Comparison of ENCODE assay signal across 8 cellular contexts in genomic region chrX:100928660-100929613, GRCh38. TPM values are rescaled to one million over a fixed set of nuclear protein-coding genes. Genes with fewer than 3 reads are reported as not detected.
DNase-seq lines count a peak whose midpoint lies in the region; ATAC-seq, FAIRE-seq and TF ChIP-seq lines count a peak whose summit lies in the region.

XKRX (minus strand) TSS chrX:100928917; CDS start chrX:100928304, 613 bp downstream.

- H3K27me3 Mint-ChIP-seq in activated T-helper 2 cell treated with anti-CD3 and anti-CD28 coated beads, Interferon-gamma antibody, Interleukin-2, Interleukin-4, amounts not matched to agents 10 μg/mL and 5 μg/mL and 100 μg/mL, durations not matched to agents 14 hours and 24 hours and 36 hours (ENCODE audit: low read depth) = peaks cover 1% of the 10 kb centered on the region

- in situ Hi-C loops in GM13976 (cut with MboI; ENCODE audit: low sequenced_read_pairs, unreplicated experiment) = no loop called here

- FAIRE-seq in HTR-8/SVneo (lab: Jason Lieb, UNC) = no peak

- H3K4me3 Mint-ChIP-seq in activated T-helper 2 cell treated with anti-CD3 and anti-CD28 coated beads, Interferon-gamma antibody, Interleukin-2, Interleukin-4, amounts not matched to agents 10 μg/mL and 5 μg/mL and 100 μg/mL, durations not matched to agents 14 hours and 24 hours and 36 hours (ENCODE audit: low read depth) = peak within 1 kb of the TSS; percentile 79

- ATAC-seq in HG02678 (IDR thresholded peaks at IDR 0.05; ENCODE audit: unreplicated experiment) (peak; percentile 72), heart right ventricle (peak in 2 of 8 donors; percentile 24 to 51)

- H3K36me3 ChIP-seq in heart right ventricle = no peaks in the 10 kb centered on the region

- no peak within 1 kb of the TSS for H3K27ac ChIP-seq in heart right ventricle

- H3K27me3 ChIP-seq in heart right ventricle = peaks cover 0 to 56% (median 0%) of the 10 kb centered on the region in 7 donors

- intact Hi-C loops in activated T-helper 2 cell treated with anti-CD3 and anti-CD28 coated beads, Interferon-gamma antibody, Interleukin-2, Interleukin-4, amounts not matched to agents 10 μg/mL and 5 μg/mL and 100 μg/mL, durations not matched to agents 14 hours and 24 hours and 36 hours (cut with micrococcal nuclease) = loop anchor here (2.0 to 10.0 kb wide), 3 partner anchors 66 to 126 kb away; partner anchors contain the start of genes CSTF2 and TRMT2B
- intact Hi-C loops in heart right ventricle (cut with DNase I) = no loop called here

- H3K4me3 ChIP-seq in heart right ventricle (peak within 1 kb of the TSS in 7 of 10 donors; percentile 10 to 47 (median 41)), retinal pigment epithelial cell (ENCODE audit: low read length) (peak within 1 kb of the TSS; percentile 46)

- H3K9me3 ChIP-seq in heart right ventricle = peaks cover 0 to 5% (median 0%) of the 10 kb centered on the region in 11 donors

- 2% methylated on average over 42 to 51 of the region's 51 CpGs for WGBS in heart right ventricle, 2 donors

- DNase-seq in GM13976 (ENCODE audit: low spot score) (peak; percentile 49), NCI-H526 (lab: John Stamatoyannopoulos, UW) (peak; percentile 59 to 79), heart right ventricle (peak; percentile 4 to 28), retinal pigment epithelial cell (ENCODE audit: low read depth) (no peak), amniotic stem cell (lab: John Stamatoyannopoulos, UW) (no peak), HTR-8/SVneo (ENCODE audit: insufficient read length, low spot score) (no peak)
- DNase-seq in activated T-helper 2 cell treated with anti-CD3 and anti-CD28 coated beads, Interferon-gamma antibody, Interleukin-2, Interleukin-4, amounts not matched to agents 10 μg/mL and 5 μg/mL and 100 μg/mL, durations not matched to agents 14 hours and 24 hours and 36 hours (ENCODE audit: low spot score) = peak; percentile 8

- no peak within 1 kb of the TSS for H3K27ac Mint-ChIP-seq in activated T-helper 2 cell treated with anti-CD3 and anti-CD28 coated beads, Interferon-gamma antibody, Interleukin-2, Interleukin-4, amounts not matched to agents 10 μg/mL and 5 μg/mL and 100 μg/mL, durations not matched to agents 14 hours and 24 hours and 36 hours

- peaks cover 7% of the 10 kb centered on the region for H3K9me3 Mint-ChIP-seq in activated T-helper 2 cell treated with anti-CD3 and anti-CD28 coated beads, Interferon-gamma antibody, Interleukin-2, Interleukin-4, amounts not matched to agents 10 μg/mL and 5 μg/mL and 100 μg/mL, durations not matched to agents 14 hours and 24 hours and 36 hours

- peaks cover 0 to 5% (median 0%) of the 10 kb centered on the region in 9 donors for H3K4me1 ChIP-seq in heart right ventricle

- H3K4me1 Mint-ChIP-seq in activated T-helper 2 cell treated with anti-CD3 and anti-CD28 coated beads, Interferon-gamma antibody, Interleukin-2, Interleukin-4, amounts not matched to agents 10 μg/mL and 5 μg/mL and 100 μg/mL, durations not matched to agents 14 hours and 24 hours and 36 hours (ENCODE audit: low read depth) = peaks cover 18% of the 10 kb centered on the region

- TF ChIP-seq CTCF in GM13976 (IDR thresholded peaks at IDR 0.05; ENCODE audit: borderline replicate concordance, control extremely low read depth, extremely low read depth, insufficient read depth, missing control alignments) = no peak
- no peak for TF ChIP-seq CTCF in heart right ventricle (IDR thresholded peaks at IDR 0.05)
- TF ChIP-seq CTCF in retinal pigment epithelial cell (conservative IDR thresholded peaks at IDR 0.05; ENCODE audit: low read depth, low read length) = no peak

- H3K36me3 Mint-ChIP-seq in activated T-helper 2 cell treated with anti-CD3 and anti-CD28 coated beads, Interferon-gamma antibody, Interleukin-2, Interleukin-4, amounts not matched to agents 10 μg/mL and 5 μg/mL and 100 μg/mL, durations not matched to agents 14 hours and 24 hours and 36 hours (ENCODE audit: low read depth) = peaks cover 5% of the 10 kb centered on the region

RNA-seq across cellular contexts. Expression of gene XKRX, which starts in this region (rescaled TPM):
- total RNA-seq in activated T-helper 2 cell treated with anti-CD3 and anti-CD28 coated beads, Interferon-gamma antibody, Interleukin-2, Interleukin-4, amounts not matched to agents 10 μg/mL and 5 μg/mL and 100 μg/mL, durations not matched to agents 14 hours and 24 hours and 36 hours = 0.23 and 0.25 TPM in 2 replicates
- not detected for total RNA-seq in heart right ventricle
- under 1 TPM in 1 of 2 donors, not detected in 1; 0.03 TPM for polyA plus RNA-seq in heart right ventricle

Comparison
In these comparisons a context has a peak if more than half of its experiments do, and no peak if none do; other contexts are left out.
1. Peak in DNase-seq in activated T-helper 2 cell treated with anti-CD3 and anti-CD28 coated beads, Interferon-gamma antibody, Interleukin-2, Interleukin-4, amounts not matched to agents 10 μg/mL and 5 μg/mL and 100 μg/mL, durations not matched to agents 14 hours and 24 hours and 36 hours; RNA of the gene not detected or under 1 TPM.
2. Peak in DNase-seq and H3K4me3 ChIP-seq in heart right ventricle; RNA of the gene not detected or under 1 TPM.
3. DNase-seq: peak in GM13976 (single experiment) and NCI-H526 (2 of 2); none in retinal pigment epithelial cell (single experiment), amniotic stem cell (single experiment) and HTR-8/SVneo (single experiment).